ENCODE assay signal across 8 cellular contexts in genomic region chr15:100131321-100132224, GRCh38.
DNase-seq lines count a peak whose midpoint lies in the region; ATAC-seq, FAIRE-seq and TF ChIP-seq lines count a peak whose summit lies in the region.

No MANE protein-coding gene starts in this region.

- peaks cover 4% of the 10 kb centered on the region for H3K27me3 Mint-ChIP-seq in GM23338 (ENCODE audit: insufficient read depth, low read depth, poor library complexity)
- H3K27me3 Mint-ChIP-seq in activated CD4-positive, alpha-beta memory T cell treated with anti-CD3 and anti-CD28 coated beads, Interleukin-2, amount 10 ng/mL, durations not matched to agents 7 days and 5 days: no peaks in the 10 kb centered on the region

- no peaks in the 10 kb centered on the region for H3K36me3 ChIP-seq in GM23338 (ENCODE audit: insufficient read depth)

- H3K4me3 ChIP-seq in GM23338: no peak overlapping the region

- H3K27me3 ChIP-seq in GM23338 (ENCODE audit: insufficient read depth): no peaks in the 10 kb centered on the region

- TF ChIP-seq POLR2A in GM12891 (IDR thresholded peaks at IDR 0.05; ENCODE audit: low read depth, low read length): no peak

- no peaks in the 10 kb centered on the region for H3K9me3 Mint-ChIP-seq in GM23338
- no peaks in the 10 kb centered on the region for H3K9me3 Mint-ChIP-seq in activated CD4-positive, alpha-beta memory T cell treated with anti-CD3 and anti-CD28 coated beads, Interleukin-2, amount 10 ng/mL, durations not matched to agents 7 days and 5 days

- ATAC-seq in GM23338 (peak; percentile 83), left cardiac atrium (peak; percentile 92 to 93), GM21723 (IDR thresholded peaks at IDR 0.05; ENCODE audit: unreplicated experiment) (no peak)

- H3K4me3 Mint-ChIP-seq in GM23338: no peak overlapping the region
- H3K4me3 Mint-ChIP-seq in activated CD4-positive, alpha-beta memory T cell treated with anti-CD3 and anti-CD28 coated beads, Interleukin-2, amount 10 ng/mL, durations not matched to agents 7 days and 5 days: peak overlapping the region; percentile 30

- H3K9me2 ChIP-seq in GM23338 (ENCODE audit: insufficient read depth): peaks cover 2% of the 10 kb centered on the region; the same call in 1 of the 2 replicates

- no peaks in the 10 kb centered on the region for H3K4me1 ChIP-seq in GM23338 (ENCODE audit: insufficient read depth)

- no peak for FAIRE-seq in GM12891 (lab: Jason Lieb, UNC)

- H3K4me2 ChIP-seq in GM23338: no peak overlapping the region

- no peaks in the 10 kb centered on the region for H4K20me1 ChIP-seq in GM23338 (replicated peaks; ENCODE audit: insufficient read depth)

- POLR2A ChIA-PET in activated CD4-positive, alpha-beta memory T cell treated with anti-CD3 and anti-CD28 coated beads, Interleukin-2, amount 10 ng/mL, durations not matched to agents 7 days and 5 days (lab: Charles Lee): no interaction called here

- no peak overlapping the region for H3K27ac ChIP-seq in GM23338 (ENCODE audit: low read depth)

- H3K79me2 ChIP-seq in GM23338 (replicated peaks; ENCODE audit: insufficient read depth): no peaks in the 10 kb centered on the region

- H3K27ac Mint-ChIP-seq in GM23338: no peak overlapping the region
- H3K27ac Mint-ChIP-seq in activated CD4-positive, alpha-beta memory T cell treated with anti-CD3 and anti-CD28 coated beads, Interleukin-2, amount 10 ng/mL, durations not matched to agents 7 days and 5 days: no peak overlapping the region

- peak; percentile 23 to 45; a peak in 3 of 4 replicates for TF ChIP-seq CTCF in GM23338 (conservative IDR thresholded peaks at IDR 0.05; ENCODE audit: low read depth in 2 of 2)

- intact Hi-C loops in left cardiac atrium (cut with DNase I): loop anchor here in 1 of 2 donors (10.0 kb wide), 1 partner anchor 197 kb away; no protein-coding TSS in a partner anchor

- H3K36me3 Mint-ChIP-seq in GM23338 (ENCODE audit: low read depth): no peaks in the 10 kb centered on the region
- H3K36me3 Mint-ChIP-seq in activated CD4-positive, alpha-beta memory T cell treated with anti-CD3 and anti-CD28 coated beads, Interleukin-2, amount 10 ng/mL, durations not matched to agents 7 days and 5 days (ENCODE audit: low read depth): no peaks in the 10 kb centered on the region

- CTCF ChIA-PET in activated CD4-positive, alpha-beta memory T cell treated with anti-CD3 and anti-CD28 coated beads, Interleukin-2, amount 10 ng/mL, durations not matched to agents 7 days and 5 days (lab: Charles Lee): interaction anchor here (1.0 kb wide), 1 partner anchor 20 kb away, joined by 3 read pairs; no protein-coding TSS in a partner anchor

- no peaks in the 10 kb centered on the region; the same call in 2 of the 3 replicates for H3K4me1 Mint-ChIP-seq in GM23338
- H3K4me1 Mint-ChIP-seq in activated CD4-positive, alpha-beta memory T cell treated with anti-CD3 and anti-CD28 coated beads, Interleukin-2, amount 10 ng/mL, durations not matched to agents 7 days and 5 days: peaks cover 2% of the 10 kb centered on the region

- H3F3A ChIP-seq in GM23338 (replicated peaks; ENCODE audit: low read depth): no peaks in the 10 kb centered on the region

- 0 out of 2 replicates have a peak overlapping the region, but pooled peaks have one; percentile 59 for H2AFZ ChIP-seq in GM23338

- DNase-seq in GM23338 (ENCODE audit: low spot score) (peak; percentile 37), left cardiac atrium (peak; percentile 72), T-helper 9 cell (no peak), GM12891 (ENCODE audit: insufficient read length, low spot score) (no peak), NCI-H1417 (lab: John Stamatoyannopoulos, UW) (no peak)
- DNase-seq in activated CD4-positive, alpha-beta memory T cell treated with anti-CD3 and anti-CD28 coated beads, Interleukin-2, amount 10 ng/mL, durations not matched to agents 7 days and 5 days: peak; percentile 41
- peak; percentile 19 for DNase-seq in stimulated activated CD4-positive, alpha-beta T cell treated with anti-CD3 and anti-CD28 coated beads, Interleukin-2, amount 100 ng/mL, for 4 hours (ENCODE audit: low read depth)

TF ChIP-seq in GM23338, 12 proteins besides CTCF, POLR2A, EP300 and RAD21:
- TF ChIP-seq ETS1 (IDR thresholded peaks at IDR 0.05) (no peak), EZH2phosphoT487 (IDR thresholded peaks at IDR 0.05; ENCODE audit: unreplicated experiment) (no peak), NANOG (IDR thresholded peaks at IDR 0.05; ENCODE audit: borderline replicate concordance) (no peak)

TF ChIP-seq in GM12891, 5 proteins besides CTCF, POLR2A, EP300 and RAD21:
- TF ChIP-seq POLR2AphosphoS5 (IDR thresholded peaks at IDR 0.05; ENCODE audit: low read depth, low read length): no peak
TF ChIP-seq in GM12891: peak in this region for 0.

Comparison
In these comparisons a context has a peak if more than half of its experiments do, and no peak if none do; other contexts are left out.
1. DNase-seq: peak in GM23338 (single experiment), activated CD4-positive, alpha-beta memory T cell treated with anti-CD3 and anti-CD28 coated beads, Interleukin-2, amount 10 ng/mL, durations not matched to agents 7 days and 5 days (single experiment), left cardiac atrium (single experiment) and stimulated activated CD4-positive, alpha-beta T cell treated with anti-CD3 and anti-CD28 coated beads, Interleukin-2, amount 100 ng/mL, for 4 hours (single experiment); none in T-helper 9 cell (single experiment), GM12891 (single experiment) and NCI-H1417 (0 of 3).